In genomic region chr1:170864784-170865538, GRCh38 we compare ENCODE assay signal across 19 cellular contexts.
DNase-seq lines count a peak whose midpoint lies in the region; ATAC-seq and TF ChIP-seq lines count a peak whose summit lies in the region.
"Had no signal": no experiment of that assay in that cellular context is flagged by ENCODE, and none has a peak within 500 bp of the region (broad histone marks: within the 10 kb centered on the region; RNA-seq: fewer than 3 reads in every experiment).

No MANE protein-coding gene starts in this region.

- H3K79me2 ChIP-seq in osteoblast (ENCODE audit: insufficient read depth, low read length): no peaks in the 10 kb centered on the region

- no peaks in the 10 kb centered on the region for H3K9me3 ChIP-seq in osteoblast (ENCODE audit: low read depth, low read length)
- H3K9me3 ChIP-seq: uterus had no signal

- H3K27ac Mint-ChIP-seq in chondrocyte (ENCODE audit: unreplicated experiment): peak overlapping the region; percentile 71
- no peak overlapping the region for H3K27ac Mint-ChIP-seq in activated T-cell treated with anti-CD3 and anti-CD28 coated beads, Interleukin-2, amount 50 U/mL, for 24 hours
- H3K27ac Mint-ChIP-seq in natural killer cell treated with Interleukin-12 subunit alpha and Interleukin-12 subunit beta and Interleukin-15 and Interleukin-18, amount 100 ng/mL, for 72 hours: no peak overlapping the region
- H3K27ac Mint-ChIP-seq: activated CD4-positive, alpha-beta T cell treated with anti-CD3 and anti-CD28 coated beads for 36 hours; memory B cell; natural killer cell had no signal

- TF ChIP-seq CTCF in chondrocyte (IDR thresholded peaks at IDR 0.05) (no peak), osteoblast (IDR thresholded peaks at IDR 0.05; ENCODE audit: extremely low read depth, low read depth, low read length) (no peak)

- no peak overlapping the region for H3K4me3 ChIP-seq in osteoblast (ENCODE audit: insufficient read depth, low read length)
- H3K4me3 ChIP-seq: uterus had no signal

- ATAC-seq in GM18867 (IDR thresholded peaks at IDR 0.05; ENCODE audit: unreplicated experiment) (peak; percentile 48), HG03432 (IDR thresholded peaks at IDR 0.05; ENCODE audit: unreplicated experiment) (peak; percentile 69)
- ATAC-seq in natural killer cell treated with Interleukin-12 subunit alpha and Interleukin-12 subunit beta and Interleukin-15 and Interleukin-18, amount 100 ng/mL, for 72 hours: no peak
- ATAC-seq: activated CD4-positive, alpha-beta T cell treated with anti-CD3 and anti-CD28 coated beads for 36 hours; natural killer cell had no signal

- no peaks in the 10 kb centered on the region for H3K27me3 Mint-ChIP-seq in chondrocyte (ENCODE audit: low read depth)
- H3K27me3 Mint-ChIP-seq in activated T-cell treated with anti-CD3 and anti-CD28 coated beads, Interleukin-2, amount 50 U/mL, for 24 hours: peaks cover 6% of the 10 kb centered on the region
- H3K27me3 Mint-ChIP-seq in natural killer cell treated with Interleukin-12 subunit alpha and Interleukin-12 subunit beta and Interleukin-15 and Interleukin-18, amount 100 ng/mL, for 72 hours: no peaks in the 10 kb centered on the region

- H3K27me3 ChIP-seq in osteoblast (ENCODE audit: insufficient read depth, low read length): no peaks in the 10 kb centered on the region
- H3K27me3 ChIP-seq: uterus had no signal

- peaks cover 2% of the 10 kb centered on the region for H3K36me3 Mint-ChIP-seq in chondrocyte (ENCODE audit: low read depth)
- no peaks in the 10 kb centered on the region for H3K36me3 Mint-ChIP-seq in activated T-cell treated with anti-CD3 and anti-CD28 coated beads, Interleukin-2, amount 50 U/mL, for 24 hours (ENCODE audit: low read depth)
- H3K36me3 Mint-ChIP-seq in natural killer cell treated with Interleukin-12 subunit alpha and Interleukin-12 subunit beta and Interleukin-15 and Interleukin-18, amount 100 ng/mL, for 72 hours: no peaks in the 10 kb centered on the region
- H3K36me3 Mint-ChIP-seq: memory B cell, natural killer cell had no signal

- no peak overlapping the region for H3K27ac ChIP-seq in osteoblast (ENCODE audit: low read depth, low read length)
- H3K27ac ChIP-seq: KMS-11 had no signal

- no peak overlapping the region for H3K4me3 Mint-ChIP-seq in chondrocyte (ENCODE audit: unreplicated experiment)
- no peak overlapping the region for H3K4me3 Mint-ChIP-seq in activated T-cell treated with anti-CD3 and anti-CD28 coated beads, Interleukin-2, amount 50 U/mL, for 24 hours
- H3K4me3 Mint-ChIP-seq in natural killer cell treated with Interleukin-12 subunit alpha and Interleukin-12 subunit beta and Interleukin-15 and Interleukin-18, amount 100 ng/mL, for 72 hours: no peak overlapping the region
- H3K4me3 Mint-ChIP-seq: activated CD4-positive, alpha-beta T cell treated with anti-CD3 and anti-CD28 coated beads for 36 hours; central memory CD8-positive, alpha-beta T cell; memory B cell; natural killer cell had no signal

- peak overlapping the region; percentile 32 for H3K4me2 ChIP-seq in osteoblast (ENCODE audit: insufficient read depth, low read length)
- H3K4me2 ChIP-seq: KMS-11 had no signal

- H3K9me3 Mint-ChIP-seq in chondrocyte (ENCODE audit: low read depth): no peaks in the 10 kb centered on the region
- no peaks in the 10 kb centered on the region for H3K9me3 Mint-ChIP-seq in activated T-cell treated with anti-CD3 and anti-CD28 coated beads, Interleukin-2, amount 50 U/mL, for 24 hours
- peaks cover 4% of the 10 kb centered on the region for H3K9me3 Mint-ChIP-seq in natural killer cell treated with Interleukin-12 subunit alpha and Interleukin-12 subunit beta and Interleukin-15 and Interleukin-18, amount 100 ng/mL, for 72 hours
- H3K9me3 Mint-ChIP-seq: central memory CD8-positive, alpha-beta T cell; memory B cell; natural killer cell had no signal

- no peaks in the 10 kb centered on the region for H3K36me3 ChIP-seq in osteoblast (ENCODE audit: insufficient read depth, low read length)
- H3K36me3 ChIP-seq: uterus had no signal

- DNase-seq in chondrocyte (ENCODE audit: low spot score) (no peak), osteoblast (ENCODE audit: insufficient read length, low spot score, missing footprints) (no peak), midbrain (lab: John Stamatoyannopoulos, UW) (no peak), iPS-NIHi11 (ENCODE audit: low spot score) (no peak)
- DNase-seq in activated T-cell treated with anti-CD3 and anti-CD28 coated beads, Interleukin-2, amount 50 U/mL, for 24 hours: no peak
- no peak for DNase-seq in natural killer cell treated with Interleukin-12 subunit alpha and Interleukin-12 subunit beta and Interleukin-15 and Interleukin-18, amount 100 ng/mL, for 72 hours (ENCODE audit: low spot score)
- DNase-seq: activated CD4-positive, alpha-beta T cell treated with anti-CD3 and anti-CD28 coated beads for 36 hours; activated CD8-positive, alpha-beta memory T cell treated with anti-CD3 and anti-CD28 coated beads, Interleukin-2, amount 50 U/mL, for 48 hours; activated gamma-delta T cell; EL; islet precursor cell; natural killer cell; stimulated activated naive CD4-positive, alpha-beta T cell; uterus had no signal

- H4K20me1 ChIP-seq in osteoblast (ENCODE audit: insufficient read depth, low read length): no peaks in the 10 kb centered on the region

- H3K4me1 ChIP-seq in osteoblast (ENCODE audit: insufficient read depth, low read length): peaks cover 16% of the 10 kb centered on the region
- H3K4me1 ChIP-seq: uterus had no signal

- H2AFZ ChIP-seq in osteoblast (ENCODE audit: low read length): peak overlapping the region; percentile 83

- H3K4me1 Mint-ChIP-seq in chondrocyte (ENCODE audit: low read depth): peaks cover 25% of the 10 kb centered on the region
- peaks cover 2% of the 10 kb centered on the region for H3K4me1 Mint-ChIP-seq in activated T-cell treated with anti-CD3 and anti-CD28 coated beads, Interleukin-2, amount 50 U/mL, for 24 hours (ENCODE audit: low read depth)
- H3K4me1 Mint-ChIP-seq in natural killer cell treated with Interleukin-12 subunit alpha and Interleukin-12 subunit beta and Interleukin-15 and Interleukin-18, amount 100 ng/mL, for 72 hours (ENCODE audit: low read depth in 2 of 2): no peaks in the 10 kb centered on the region
- H3K4me1 Mint-ChIP-seq: activated CD4-positive, alpha-beta T cell treated with anti-CD3 and anti-CD28 coated beads for 36 hours; natural killer cell had no signal

Comparison
In these comparisons a context has a peak if more than half of its experiments do, and no peak if none do; other contexts are left out.
1. ATAC-seq: peak in GM18867 (single experiment) and HG03432 (single experiment); none in natural killer cell treated with Interleukin-12 subunit alpha and Interleukin-12 subunit beta and Interleukin-15 and Interleukin-18, amount 100 ng/mL, for 72 hours (0 of 2).